ENCODE assay signal across 19 cellular contexts in the genomic region with DNA sequence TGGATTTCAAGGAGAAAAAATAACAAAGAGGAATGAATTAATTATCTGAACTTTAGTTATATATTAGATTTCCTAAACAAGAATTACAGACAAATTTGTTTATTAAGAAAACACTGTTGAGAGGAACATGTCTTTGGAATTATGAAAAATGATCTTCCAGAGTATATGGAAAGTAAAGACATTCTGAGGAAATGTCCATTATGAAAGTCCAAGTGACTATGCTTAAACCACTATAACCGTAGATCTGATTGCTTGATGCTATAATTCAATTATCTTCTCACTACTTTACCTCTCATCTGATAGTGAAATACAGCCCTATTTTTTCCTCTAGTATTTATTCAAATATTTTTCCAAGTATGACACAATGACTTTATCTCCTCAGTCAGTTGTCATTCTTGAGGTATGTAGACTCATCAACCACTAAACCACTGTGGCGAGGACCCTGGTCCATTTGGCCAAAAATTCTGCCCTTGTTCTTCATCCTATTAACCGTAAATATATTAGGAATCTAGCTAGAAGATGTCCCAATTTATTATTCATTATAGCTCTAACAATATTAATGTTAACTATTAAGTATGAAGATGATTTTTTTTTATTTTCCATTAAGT. TPM values are rescaled to one million over a fixed set of nuclear protein-coding genes. Genes with fewer than 3 reads are reported as not detected.
DNase-seq lines count a peak whose midpoint lies in the region; ATAC-seq, FAIRE-seq and TF ChIP-seq lines count a peak whose summit lies in the region.
"Had no signal": no experiment of that assay in that cellular context is flagged by ENCODE, and none has a peak within 500 bp of the region (broad histone marks: within the 10 kb centered on the region; RNA-seq: fewer than 3 reads in every experiment).

No MANE protein-coding gene starts in this region.

- TF ChIP-seq POLR2A in K562 (conservative IDR thresholded peaks at IDR 0.05) = no peak
- TF ChIP-seq POLR2A in esophagus muscularis mucosa (IDR thresholded peaks at IDR 0.05; ENCODE audit: low read depth) = no peak

- H3K9ac ChIP-seq in K562 (ENCODE audit: insufficient read depth in 1 of 2, low read depth in 2 of 2, low read length in 2 of 2) = no peak overlapping the region

- no peaks in the 10 kb centered on the region for H4K20me1 ChIP-seq in K562 (replicated peaks; ENCODE audit: control insufficient read depth, insufficient read depth, low read length)
- no peaks in the 10 kb centered on the region for H4K20me1 ChIP-seq in osteoblast (ENCODE audit: insufficient read depth, low read length)

- WGBS in K562 (ENCODE audit: insufficient coverage, low coverage, missing lambda C conversion rate) = 0% methylated on average over 3 of the region's 3 CpGs
- 91% methylated on average over 3 of the region's 3 CpGs for WGBS in esophagus muscularis mucosa

- no TSS peak for BruUV-seq in K562 (replicated peaks; lab: Mats Ljungman, UMichigan)

- H3K4me3 ChIP-seq in MG63 (no peak overlapping the region), K562 (no peak overlapping the region), osteoblast (ENCODE audit: insufficient read depth, low read length) (no peak overlapping the region), esophagus muscularis mucosa (no peak overlapping the region)
- H3K4me3 ChIP-seq: coronary artery had no signal

- H3K4me2 ChIP-seq in K562 (ENCODE audit: insufficient read depth, low read length) = no peak overlapping the region
- H3K4me2 ChIP-seq in osteoblast (ENCODE audit: insufficient read depth, low read length) = peak overlapping the region; percentile 18

- intact Hi-C loops in K562 (cut with micrococcal nuclease) = loop anchor here (5.0 kb wide), 1 partner anchor 372 kb away; no protein-coding TSS in a partner anchor
- intact Hi-C loops in Right ventricle myocardium inferior (cut with DNase I) = loop anchor here (5.0 to 10.0 kb wide), 2 partner anchors 490 to 782 kb away; no protein-coding TSS in a partner anchor
- intact Hi-C loops in esophagus muscularis mucosa (cut with DNase I) = loop anchor here (5.0 to 10.0 kb wide), 2 partner anchors 380 to 692 kb away; no protein-coding TSS in a partner anchor

- H3K79me2 ChIP-seq in K562 (ENCODE audit: control insufficient read depth, insufficient read depth, low read length) (no peaks in the 10 kb centered on the region), osteoblast (ENCODE audit: insufficient read depth, low read length) (no peaks in the 10 kb centered on the region)

- H2AFZ ChIP-seq in K562 (ENCODE audit: low read depth, low read length) (no peak overlapping the region), osteoblast (ENCODE audit: low read length) (no peak overlapping the region)

- no peaks in the 10 kb centered on the region for H3K9me1 ChIP-seq in K562 (ENCODE audit: control insufficient read depth, insufficient read depth, low read length)

- H3K9me3 ChIP-seq in MG63 (no peaks in the 10 kb centered on the region), K562 (replicated peaks; ENCODE audit: control insufficient read depth, insufficient read depth, low read depth, low read length) (no peaks in the 10 kb centered on the region), osteoblast (ENCODE audit: low read depth, low read length) (no peaks in the 10 kb centered on the region), esophagus muscularis mucosa (no peaks in the 10 kb centered on the region)

- no peak for FAIRE-seq in K562 (lab: Jason Lieb, UNC)
- FAIRE-seq: bronchial epithelial cell had no signal

- CTCF ChIA-PET in K562 (lab: Yijun Ruan, JAX; ENCODE audit: low intra/inter-chr PET ratio) = no interaction called here

- in situ Hi-C loops in K562 (cut with MboI) = loop anchor here (5.0 to 10.0 kb wide), 2 partner anchors 78 to 690 kb away; no protein-coding TSS in a partner anchor

- TF ChIP-seq EP300 in K562 (IDR thresholded peaks at IDR 0.05; ENCODE audit: low read length) (no peak), esophagus muscularis mucosa (IDR thresholded peaks at IDR 0.05) (no peak)

- H3K27ac ChIP-seq in K562 (ENCODE audit: extremely low read depth, low read depth, low read length) = no peak overlapping the region
- peak overlapping the region; percentile 15 for H3K27ac ChIP-seq in osteoblast (ENCODE audit: low read depth, low read length)
- no peak overlapping the region for H3K27ac ChIP-seq in esophagus muscularis mucosa (replicated peaks in 1 of 4)
- H3K27ac ChIP-seq: coronary artery, HL-60, RWPE1 had no signal

- H3K36me3 ChIP-seq in MG63 (no peaks in the 10 kb centered on the region), K562 (ENCODE audit: control insufficient read depth, insufficient read depth, low read length) (no peaks in the 10 kb centered on the region), osteoblast (ENCODE audit: insufficient read depth, low read length) (no peaks in the 10 kb centered on the region), esophagus muscularis mucosa (no peaks in the 10 kb centered on the region)

- TF ChIP-seq RAD21 in K562 (CRISPR knock-in tag; conservative IDR thresholded peaks at IDR 0.05 in 1 of 2, IDR thresholded peaks at IDR 0.05 in 1 of 2) = no peak

- ATAC-seq in K562 = no peak
- ATAC-seq in HG03354 (IDR thresholded peaks at IDR 0.05; ENCODE audit: poor library complexity, severe bottlenecking, unreplicated experiment) = no peak
- no peak for ATAC-seq in Right ventricle myocardium inferior
- no peak for ATAC-seq in GM19351 (IDR thresholded peaks at IDR 0.05; ENCODE audit: unreplicated experiment)

- H3K4me1 ChIP-seq in K562 (replicated peaks in 1 of 2; ENCODE audit: control insufficient read depth in 2 of 2, insufficient read depth in 2 of 2, low read length in 2 of 2) (no peaks in the 10 kb centered on the region), osteoblast (ENCODE audit: insufficient read depth, low read length) (peaks cover 38% of the 10 kb centered on the region), esophagus muscularis mucosa (peaks cover 0 to 17% (median 0%) of the 10 kb centered on the region in 4 donors)

- no peak for TF ChIP-seq CTCF in K562 (IDR thresholded peaks at IDR 0.05 in 2 of 3, conservative IDR thresholded peaks at IDR 0.05 in 1 of 3; ENCODE audit: insufficient read depth in 2 of 3, low read depth in 1 of 3, low read length in 3 of 3)
- TF ChIP-seq CTCF in osteoblast (IDR thresholded peaks at IDR 0.05; ENCODE audit: extremely low read depth, low read depth, low read length) = no peak
- no peak for TF ChIP-seq CTCF in esophagus muscularis mucosa (IDR thresholded peaks at IDR 0.05)

- DNase-seq in EH (ENCODE audit: low read depth) (peak; percentile 62), MG63 (peak; percentile 32), K562 (ENCODE audit: extremely low read depth in 1 of 4, low spot score in 3 of 4) (no peak), osteoblast (ENCODE audit: insufficient read length, low spot score, missing footprints) (no peak), Right ventricle myocardium inferior (ENCODE audit: missing footprints) (no peak), esophagus muscularis mucosa (ENCODE audit: extremely low spot score) (no peak)
- DNase-seq: CD4-positive, CD25-positive, alpha-beta regulatory T cell; endodermal cell; GDM1; head of caudate nucleus; NCI-H1436 treated with DMSO at 0.1 percent for 48 hours; NCI-H526; stimulated activated CD4-positive, alpha-beta T cell treated with anti-CD3 and anti-CD28 coated beads, Interleukin-1b, Interleukin-23, amount 100 ng/mL, for 48 hours had no signal

- H3K27me3 ChIP-seq in MG63 = no peaks in the 10 kb centered on the region
- H3K27me3 ChIP-seq in K562 (ENCODE audit: control insufficient read depth in 2 of 2, insufficient read depth in 2 of 2, low read length in 2 of 2) = no peaks in the 10 kb centered on the region
- H3K27me3 ChIP-seq in osteoblast (ENCODE audit: insufficient read depth, low read length) = no peaks in the 10 kb centered on the region
- H3K27me3 ChIP-seq in esophagus muscularis mucosa = no peaks in the 10 kb centered on the region

- POLR2A ChIA-PET in K562 (lab: Yijun Ruan, JAX) = interaction anchor here (0.6 to 1.8 kb wide), 3 partner anchors 10 to 511 kb away, joined by 3 to 7 read pairs (median 4); no protein-coding TSS in a partner anchor

TF ChIP-seq in K562, 482 proteins besides CTCF, POLR2A, EP300 and RAD21:
- TF ChIP-seq ZZZ3 (IDR thresholded peaks at IDR 0.05) (no peak), FOSL1 (tag; conservative IDR thresholded peaks at IDR 0.05) (peak; percentile 80)

RNA-seq across cellular contexts. Expression of a gene that starts 37.3 kb away (rescaled TPM):
- total RNA-seq in MG63 (2014; rRNA removed; shearing (Covaris generic); ENCODE audit: low replicate concordance) = 4.7 and 10.3 TPM in 2 replicates
- 51.8 and 267 TPM in 2 replicates for total RNA-seq in K562 (2011; cell fraction: chromatin; rRNA removed; ENCODE audit: low replicate concordance)
- total RNA-seq in K562 (2011; cell fraction: nucleolus; rRNA removed) = 24.5 and 37.9 TPM in 2 replicates
- total RNA-seq in K562 (2011; cell fraction: nucleoplasm; rRNA removed) = 73.0 and 108 TPM in 2 replicates
- 23.8 and 26.2 TPM in 2 replicates for total RNA-seq in K562 (2014; rRNA removed)
- total RNA-seq in K562 (2014; rRNA removed; fragmentation: Illumina TruSeq; extraction: Trizol) = 45.6 and 54.3 TPM in 2 replicates
- 37.1 and 41.1 TPM in 2 replicates for total RNA-seq in K562 (2015; rRNA removed; fragmentation: Illumina TruSeq; extraction: Trizol)
- 30.9 and 33.8 TPM in 2 replicates for total RNA-seq in K562 (2021)
- 39.6 and 54.9 TPM in 2 replicates for polyA plus RNA-seq in K562 (2011; rRNA removed)
- polyA plus RNA-seq in K562 (2011; cell fraction: cytosol; rRNA removed) = 6.8 and 11.1 TPM in 2 replicates
- 63.7 and 78.6 TPM in 2 replicates for polyA plus RNA-seq in K562 (2011; cell fraction: nucleus; rRNA removed)
- 19.1 and 23.8 TPM in 2 replicates for polyA plus RNA-seq in K562 (2012)
- polyA plus RNA-seq in K562 (2014; fragmentation: Illumina TruSeq; extraction: Trizol) = 30.0 and 34.8 TPM in 2 replicates
- polyA plus RNA-seq in K562 (2014; fragmentation: Nextera tagmentation; extraction: Ambion mirVana) = 10 to 100 TPM; 24.7 to 27.7 TPM
- 24.1 and 32.2 TPM in 2 replicates for polyA plus RNA-seq in K562 (2014; rRNA removed)
- 104 and 113 TPM in 2 replicates for polyA minus RNA-seq in K562 (2011; rRNA and poly(A)+ RNA removed)
- polyA minus RNA-seq in K562 (2011; cell fraction: cytosol; rRNA and poly(A)+ RNA removed) = 19.1 and 22.9 TPM in 2 replicates
- polyA minus RNA-seq in K562 (2011; cell fraction: nucleus; rRNA and poly(A)+ RNA removed) = 73.5 and 131 TPM in 2 replicates
- total RNA-seq in osteoblast = 44.5 and 50.3 TPM in 2 replicates
- 9.2 TPM for total RNA-seq in Right ventricle myocardium inferior
- 10 to 100 TPM; 11.4 to 28.7 (median 16.2) TPM for total RNA-seq in esophagus muscularis mucosa

Comparison
In these comparisons a context has a peak if more than half of its experiments do, and no peak if none do; other contexts are left out.
1. DNase-seq: peak in EH (single experiment) and MG63 (single experiment); none in K562 (0 of 4), osteoblast (single experiment), Right ventricle myocardium inferior (single experiment) and esophagus muscularis mucosa (single experiment).